Comparison of ENCODE assay signal across 10 cellular contexts in the genomic region with DNA sequence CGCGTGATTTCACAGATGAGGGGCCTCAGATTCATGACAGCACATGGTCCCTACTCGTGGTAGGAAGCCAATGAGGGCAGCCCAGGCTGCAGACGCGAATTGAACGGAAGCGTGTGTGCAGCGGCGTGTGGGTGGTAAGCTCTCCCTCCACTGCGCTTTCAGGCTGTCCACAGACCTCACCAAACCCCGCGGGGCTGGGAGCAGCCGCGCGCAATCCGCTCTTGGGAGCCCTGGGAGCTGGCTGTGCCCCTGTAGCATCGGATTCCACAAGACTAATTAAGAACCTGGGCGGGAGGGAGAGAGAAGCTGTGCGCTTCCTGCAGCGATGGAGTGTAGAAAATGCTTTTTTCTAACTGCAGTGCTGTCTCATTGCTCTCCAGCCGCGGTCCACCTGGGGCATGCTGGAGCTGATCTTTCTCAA.
DNase-seq lines count a peak whose midpoint lies in the region; ATAC-seq and TF ChIP-seq lines count a peak whose summit lies in the region.
"Had no signal": no experiment of that assay in that cellular context is flagged by ENCODE, and none has a peak within 500 bp of the region (broad histone marks: within the 10 kb centered on the region; RNA-seq: fewer than 3 reads in every experiment).

No MANE protein-coding gene starts in this region.

- intact Hi-C loops in heart left ventricle (cut with DNase I) = loop anchor here in 1 of 10 donors (10.0 kb wide), 1 partner anchor 115 kb away; no protein-coding TSS in a partner anchor

- no peaks in the 10 kb centered on the region for H3K27me3 ChIP-seq in heart left ventricle
- H3K27me3 ChIP-seq in trophoblast cell (ENCODE audit: insufficient read depth, low read length) = no peaks in the 10 kb centered on the region
- H3K27me3 ChIP-seq: Peyer's patch had no signal

- H3K36me3 Mint-ChIP-seq in T-helper 1 cell treated with Interleukin-12 subunit alpha and Interleukin-12 subunit beta and Interleukin-4 antibody, amounts not matched to agents 30 μg/mL and 1 μg/mL, for 36 hours (ENCODE audit: low read depth) = no peaks in the 10 kb centered on the region

- peak overlapping the region; percentile 19 for H3K4me3 Mint-ChIP-seq in T-helper 1 cell treated with Interleukin-12 subunit alpha and Interleukin-12 subunit beta and Interleukin-4 antibody, amounts not matched to agents 30 μg/mL and 1 μg/mL, for 36 hours

- H2AK5ac ChIP-seq in trophoblast cell (ENCODE audit: low read length) = no peak overlapping the region

- H3K9me3 Mint-ChIP-seq in T-helper 1 cell treated with Interleukin-12 subunit alpha and Interleukin-12 subunit beta and Interleukin-4 antibody, amounts not matched to agents 30 μg/mL and 1 μg/mL, for 36 hours = no peaks in the 10 kb centered on the region

- H3K4me1 ChIP-seq in heart left ventricle = peaks cover 0 to 9% (median 0%) of the 10 kb centered on the region in 12 donors
- peaks cover 0 to 2% of the 10 kb centered on the region in 2 experiments for H3K4me1 ChIP-seq in trophoblast cell (ENCODE audit: control insufficient read depth in 1 of 2, insufficient read depth in 2 of 2, low read length in 2 of 2)
- H3K4me1 ChIP-seq: Peyer's patch had no signal

- no peak overlapping the region for H2BK12ac ChIP-seq in trophoblast cell (ENCODE audit: low read length)

- H3K4me1 Mint-ChIP-seq in T-helper 1 cell treated with Interleukin-12 subunit alpha and Interleukin-12 subunit beta and Interleukin-4 antibody, amounts not matched to agents 30 μg/mL and 1 μg/mL, for 36 hours (ENCODE audit: low read depth) = peaks cover 4% of the 10 kb centered on the region

- no peak overlapping the region for H3K27ac ChIP-seq in heart left ventricle
- no peak overlapping the region for H3K27ac ChIP-seq in trophoblast cell (ENCODE audit: low read depth, low read length)
- H3K27ac ChIP-seq: Peyer's patch had no signal

- no peak overlapping the region for H2BK5ac ChIP-seq in trophoblast cell (ENCODE audit: low read depth, low read length, poor library complexity)

- H3K27me3 Mint-ChIP-seq in T-helper 1 cell treated with Interleukin-12 subunit alpha and Interleukin-12 subunit beta and Interleukin-4 antibody, amounts not matched to agents 30 μg/mL and 1 μg/mL, for 36 hours (ENCODE audit: low read depth) = peaks cover 50% of the 10 kb centered on the region

- H3K79me1 ChIP-seq in trophoblast cell (ENCODE audit: low read length) = no peaks in the 10 kb centered on the region

- H4K12ac ChIP-seq in trophoblast cell (ENCODE audit: low read depth, low read length) = no peak overlapping the region

- no peak overlapping the region for H3K14ac ChIP-seq in trophoblast cell (ENCODE audit: low read length)

- H3K18ac ChIP-seq in trophoblast cell (ENCODE audit: low read length) = no peak overlapping the region

- H4K91ac ChIP-seq in trophoblast cell (ENCODE audit: low read depth, low read length) = no peak overlapping the region

- H3K23ac ChIP-seq in trophoblast cell (ENCODE audit: low read length) = no peak overlapping the region

- H2AFZ ChIP-seq in trophoblast cell (ENCODE audit: insufficient read depth, low read length, poor library complexity) = no peak overlapping the region

- no peak overlapping the region for H3K27ac Mint-ChIP-seq in T-helper 1 cell treated with Interleukin-12 subunit alpha and Interleukin-12 subunit beta and Interleukin-4 antibody, amounts not matched to agents 30 μg/mL and 1 μg/mL, for 36 hours

- no peaks in the 10 kb centered on the region for H3K79me2 ChIP-seq in trophoblast cell (ENCODE audit: control insufficient read depth, insufficient read depth, low read length, poor library complexity)

- H3K4me3 ChIP-seq in heart left ventricle (peak overlapping the region in 10 of 12 donors; percentile 5 to 45 (median 34)), trophoblast cell (ENCODE audit: low read depth, low read length) (no peak overlapping the region)

- H4K8ac ChIP-seq in trophoblast cell (ENCODE audit: low read depth, low read length) = no peak overlapping the region

- TF ChIP-seq POLR2A in heart left ventricle (IDR thresholded peaks at IDR 0.05) = no peak

- H3K9me3 ChIP-seq in heart left ventricle = peaks cover 0 to 2% (median 0%) of the 10 kb centered on the region in 12 donors
- no peaks in the 10 kb centered on the region for H3K9me3 ChIP-seq in trophoblast cell (ENCODE audit: insufficient read depth, low read depth, low read length)
- H3K9me3 ChIP-seq: Peyer's patch had no signal

- peak overlapping the region; percentile 39 for H3K4me2 ChIP-seq in trophoblast cell (ENCODE audit: low read length)

- WGBS in heart left ventricle, 4 donors = 35 to 57% (median 40%) methylated on average over 14 to 22 of the region's 22 CpGs
- no CpG with 5 or more reads among the region's 22 CpGs for WGBS in trophoblast cell (ENCODE audit: extremely low coverage, insufficient coverage, insufficient read length)

- ATAC-seq in heart left ventricle (peak in 3 of 4 donors; percentile 77 to 92 (median 84)), GM18873 (IDR thresholded peaks at IDR 0.05; ENCODE audit: low FRiP score, unreplicated experiment) (no peak), GM21529 (IDR thresholded peaks at IDR 0.05; ENCODE audit: unreplicated experiment) (no peak)

- H3K9ac ChIP-seq in trophoblast cell (ENCODE audit: low read length) = no peak overlapping the region

- H3K4ac ChIP-seq in trophoblast cell (ENCODE audit: low read depth, low read length) = no peak overlapping the region

- no peak overlapping the region for H2BK120ac ChIP-seq in trophoblast cell (ENCODE audit: insufficient read depth, low read length, poor library complexity)

- TF ChIP-seq CTCF in GM10266 (IDR thresholded peaks at IDR 0.05; ENCODE audit: control insufficient read depth, insufficient read depth, low read depth, missing control alignments) = no peak
- no peak for TF ChIP-seq CTCF in heart left ventricle (IDR thresholded peaks at IDR 0.05)

- H3K36me3 ChIP-seq in heart left ventricle (no peaks in the 10 kb centered on the region), trophoblast cell (ENCODE audit: control insufficient read depth in 1 of 2, insufficient read depth in 2 of 2, low read length in 2 of 2) (no peaks in the 10 kb centered on the region)
- H3K36me3 ChIP-seq: Peyer's patch had no signal

- DNase-seq in GM10266 (ENCODE audit: extremely low spot score) (peak; percentile 24), heart left ventricle (peak; percentile 41 to 64 (median 46)), trophoblast cell (peak in 1 of 2 donors; percentile 17), NCI-H2029 treated with DMSO at 0.1 percent for 48 hours (lab: John Stamatoyannopoulos, UW) (no peak), GF-D8 (lab: John Stamatoyannopoulos, UW) (no peak)
- DNase-seq: DND-41, Peyer's patch had no signal

Comparison
In these comparisons a context has a peak if more than half of its experiments do, and no peak if none do; other contexts are left out.
1. DNase-seq: peak in GM10266 (single experiment) and heart left ventricle (5 of 5); none in NCI-H2029 treated with DMSO at 0.1 percent for 48 hours (single experiment) and GF-D8 (single experiment).
2. ATAC-seq: peak in heart left ventricle (3 of 4); none in GM18873 (single experiment) and GM21529 (single experiment).